ENCODE assay signal across 1 cellular context in the genomic region with DNA sequence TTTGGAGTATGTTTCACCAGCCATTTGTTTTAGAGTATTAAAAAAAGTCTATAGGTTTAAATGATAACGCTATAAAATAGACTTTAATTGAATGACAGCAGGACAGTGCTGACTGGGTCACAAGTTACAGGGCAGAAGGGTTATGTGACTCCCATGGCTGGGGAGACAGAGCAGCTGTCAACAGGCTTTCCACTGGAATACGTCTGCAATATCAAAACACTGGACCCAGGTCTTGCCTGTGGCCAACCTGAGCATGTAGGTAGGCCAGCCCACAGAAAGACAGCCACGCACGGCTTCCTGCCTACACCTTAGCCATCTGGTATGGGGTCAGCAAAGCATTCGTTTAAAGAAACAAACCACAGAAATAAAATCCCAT.
TF ChIP-seq lines count a peak whose summit lies in the region.

No MANE protein-coding gene starts in this region.

TF ChIP-seq in HepG2, 621 proteins besides CTCF, POLR2A, EP300 and RAD21 (continued from another document):
- TF ChIP-seq MNT (IDR thresholded peaks at IDR 0.05) (no peak), BCL6 (CRISPR knock-in tag; IDR thresholded peaks at IDR 0.05) (no peak), MED13 (CRISPR knock-in tag; IDR thresholded peaks at IDR 0.05) (no peak), ATAD3A (CRISPR knock-in tag; IDR thresholded peaks at IDR 0.05) (no peak), ZBTB21 (CRISPR knock-in tag; IDR thresholded peaks at IDR 0.05) (no peak), SAFB2 (CRISPR knock-in tag; IDR thresholded peaks at IDR 0.05; ENCODE audit: borderline replicate concordance, low read depth) (no peak), HES4 (CRISPR knock-in tag; IDR thresholded peaks at IDR 0.05; ENCODE audit: borderline replicate concordance) (no peak), ETV6 (CRISPR knock-in tag; conservative IDR thresholded peaks at IDR 0.05) (no peak), ZBTB38 (CRISPR knock-in tag; IDR thresholded peaks at IDR 0.05) (no peak), KDM2A (CRISPR knock-in tag; IDR thresholded peaks at IDR 0.05; ENCODE audit: borderline replicate concordance, low read depth) (no peak), ZBTB40 (IDR thresholded peaks at IDR 0.05) (no peak), ZBTB40 (CRISPR knock-in tag; IDR thresholded peaks at IDR 0.05) (no peak), ZNF260 (CRISPR knock-in tag; IDR thresholded peaks at IDR 0.05; ENCODE audit: borderline replicate concordance, low read depth) (no peak), ZNF687 (CRISPR knock-in tag; IDR thresholded peaks at IDR 0.05) (no peak), HNRNPLL (IDR thresholded peaks at IDR 0.05; ENCODE audit: low read depth, low read length, poor library complexity, severe bottlenecking) (no peak), NR2F2 (IDR thresholded peaks at IDR 0.05; ENCODE audit: borderline replicate concordance, low read depth) (no peak), PLRG1 (conservative IDR thresholded peaks at IDR 0.05) (no peak), SNAPC5 (CRISPR knock-in tag; IDR thresholded peaks at IDR 0.05; ENCODE audit: borderline replicate concordance) (no peak)
- TF ChIP-seq, protein P1, sequence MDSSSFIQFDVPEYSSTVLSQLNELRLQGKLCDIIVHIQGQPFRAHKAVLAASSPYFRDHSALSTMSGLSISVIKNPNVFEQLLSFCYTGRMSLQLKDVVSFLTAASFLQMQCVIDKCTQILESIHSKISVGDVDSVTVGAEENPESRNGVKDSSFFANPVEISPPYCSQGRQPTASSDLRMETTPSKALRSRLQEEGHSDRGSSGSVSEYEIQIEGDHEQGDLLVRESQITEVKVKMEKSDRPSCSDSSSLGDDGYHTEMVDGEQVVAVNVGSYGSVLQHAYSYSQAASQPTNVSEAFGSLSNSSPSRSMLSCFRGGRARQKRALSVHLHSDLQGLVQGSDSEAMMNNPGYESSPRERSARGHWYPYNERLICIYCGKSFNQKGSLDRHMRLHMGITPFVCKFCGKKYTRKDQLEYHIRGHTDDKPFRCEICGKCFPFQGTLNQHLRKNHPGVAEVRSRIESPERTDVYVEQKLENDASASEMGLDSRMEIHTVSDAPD (CRISPR knock-in tag; IDR thresholded peaks at IDR 0.05): no peak
- TF ChIP-seq, protein P2, sequence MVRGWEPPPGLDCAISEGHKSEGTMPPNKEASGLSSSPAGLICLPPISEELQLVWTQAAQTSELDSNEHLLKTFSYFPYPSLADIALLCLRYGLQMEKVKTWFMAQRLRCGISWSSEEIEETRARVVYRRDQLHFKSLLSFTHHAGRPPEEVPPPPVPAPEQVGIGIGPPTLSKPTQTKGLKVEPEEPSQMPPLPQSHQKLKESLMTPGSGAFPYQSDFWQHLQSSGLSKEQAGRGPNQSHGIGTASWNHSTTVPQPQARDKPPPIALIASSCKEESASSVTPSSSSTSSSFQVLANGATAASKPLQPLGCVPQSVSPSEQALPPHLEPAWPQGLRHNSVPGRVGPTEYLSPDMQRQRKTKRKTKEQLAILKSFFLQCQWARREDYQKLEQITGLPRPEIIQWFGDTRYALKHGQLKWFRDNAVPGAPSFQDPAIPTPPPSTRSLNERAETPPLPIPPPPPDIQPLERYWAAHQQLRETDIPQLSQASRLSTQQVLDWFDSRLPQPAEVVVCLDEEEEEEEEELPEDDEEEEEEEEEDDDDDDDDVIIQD (CRISPR knock-in tag; IDR thresholded peaks at IDR 0.05; ENCODE audit: low read depth): no peak
